ENCODE assay signal across 30 cellular contexts in the genomic region with DNA sequence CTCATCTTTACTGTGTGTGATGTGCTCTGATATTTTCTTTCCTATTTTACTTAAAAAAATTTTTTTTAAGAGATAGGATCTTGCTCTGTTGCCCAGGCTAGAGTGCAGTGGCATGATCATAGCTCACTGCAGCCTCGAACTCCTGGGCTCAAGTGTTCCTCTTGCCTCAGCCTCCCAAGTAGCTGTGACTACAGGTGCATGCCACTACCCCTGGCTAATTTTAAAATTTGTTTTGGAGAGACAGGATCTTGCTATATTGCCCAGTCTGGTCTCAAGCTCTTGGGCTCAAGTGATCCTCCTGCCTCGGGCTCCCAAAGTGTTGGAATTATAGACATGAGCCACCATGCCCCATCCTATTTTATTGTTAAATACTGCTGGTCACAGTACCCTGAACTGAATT.
"Had no signal": no experiment of that assay in that cellular context is flagged by ENCODE, and none has a peak within 500 bp of the region (broad histone marks: within the 10 kb centered on the region; RNA-seq: fewer than 3 reads in every experiment).

No MANE protein-coding gene starts in this region.

- H3K9ac ChIP-seq: neural progenitor cell, parathyroid adenoma had no signal

- H3K9me3 ChIP-seq: left lung, lower lobe of right lung, neutrophil, psoas muscle, stomach, testis, thyroid gland, transverse colon, upper lobe of left lung, vagina had no signal

- H3K79me2 ChIP-seq: parathyroid adenoma had no signal

- H3K36me3 Mint-ChIP-seq: neural progenitor cell had no signal

- H3K4me2 ChIP-seq: neural progenitor cell had no signal

- DNase-seq: hypothalamus; immature natural killer cell; kidney; left colon; left lung; lower lobe of right lung; mammary epithelial cell; mesenchymal stem cell; naive thymus-derived CD8-positive, alpha-beta T cell; nephron progenitor cell; occipital lobe; psoas muscle; stimulated activated CD4-positive, alpha-beta T cell treated with anti-CD3 and anti-CD28 coated beads, Interleukin-12 subunit alpha, Interleukin-12 subunit beta, amount 100 ng/mL, for 4 hours; stimulated activated CD4-positive, alpha-beta T cell treated with anti-CD3 and anti-CD28 coated beads, Interleukin-15, amount 100 ng/mL, for 24 hours; stimulated activated CD4-positive, alpha-beta T cell treated with anti-CD3 and anti-CD28 coated beads, Interleukin-2, amount 100 ng/mL, for 24 hours; stimulated activated CD4-positive, alpha-beta T cell treated with anti-CD3 and anti-CD28 coated beads, Interleukin-4, amount 100 ng/mL, for 1 hour; stimulated activated naive B cell treated with anti-CD40 and anti-IgM and Interleukin-4, amounts not matched to agents 10 μg/mL and 1 μg/mL and 100 μg/mL, for 72 hours; stimulated activated naive CD8-positive, alpha-beta T cell treated with anti-CD3 and anti-CD28 coated beads, Interleukin-15, Interleukin-2, amounts not matched to agents 100 U/mL and 50 U/mL, for 24 hours; stomach; testis; thyroid gland; transverse colon; upper lobe of left lung had no signal

- ATAC-seq: left colon; left lung; lower lobe of right lung; naive thymus-derived CD8-positive, alpha-beta T cell; psoas muscle; sciatic nerve; stimulated activated naive B cell treated with anti-CD40 and anti-IgM and Interleukin-4, amounts not matched to agents 10 μg/mL and 1 μg/mL and 100 μg/mL, for 72 hours; stimulated activated naive CD8-positive, alpha-beta T cell treated with anti-CD3 and anti-CD28 coated beads, Interleukin-15, Interleukin-2, amounts not matched to agents 100 U/mL and 50 U/mL, for 24 hours had no signal

- H3K27me3 ChIP-seq: testis, vagina had no signal

- H3K27ac Mint-ChIP-seq: immature natural killer cell; naive thymus-derived CD8-positive, alpha-beta T cell; nephron progenitor cell; neural progenitor cell; stimulated activated naive B cell treated with anti-CD40 and anti-IgM and Interleukin-4, amounts not matched to agents 10 μg/mL and 1 μg/mL and 100 μg/mL, for 72 hours had no signal

- H3K27ac ChIP-seq: left lung, lower lobe of right lung, neural progenitor cell, neutrophil, parathyroid adenoma, psoas muscle, skin epidermis, stomach, testis, thyroid gland, transverse colon, upper lobe of left lung, vagina had no signal

- H3K4me1 ChIP-seq: parathyroid adenoma, psoas muscle had no signal

- FAIRE-seq: islet of Langerhans, kidney had no signal

- H3K4me3 Mint-ChIP-seq: immature natural killer cell; nephron progenitor cell; stimulated activated naive B cell treated with anti-CD40 and anti-IgM and Interleukin-4, amounts not matched to agents 10 μg/mL and 1 μg/mL and 100 μg/mL, for 72 hours had no signal

- H2AFZ ChIP-seq: neural progenitor cell, parathyroid adenoma had no signal

- H3K36me3 ChIP-seq: left lung, lower lobe of right lung, neural progenitor cell, neutrophil, stomach, thyroid gland, transverse colon, upper lobe of left lung, vagina had no signal

- H3K9me3 Mint-ChIP-seq: immature natural killer cell, nephron progenitor cell, neural progenitor cell had no signal

- H3K4me3 ChIP-seq: left lung, lower lobe of right lung, neural progenitor cell, psoas muscle, skin epidermis, stomach, testis, thyroid gland, transverse colon, upper lobe of left lung, vagina had no signal
